In genomic region chr14:66395300-66395699, GRCh38 we compare ENCODE assay signal across 9 cellular contexts.
DNase-seq lines count a peak whose midpoint lies in the region; ATAC-seq and TF ChIP-seq lines count a peak whose summit lies in the region.
"Had no signal": no experiment of that assay in that cellular context is flagged by ENCODE, and none has a peak within 500 bp of the region (broad histone marks: within the 10 kb centered on the region; RNA-seq: fewer than 3 reads in every experiment).

No MANE protein-coding gene starts in this region.

- intact Hi-C loops in prostate gland (cut with DNase I) (no loop called here), heart left ventricle (cut with DNase I) (loop anchor here in 1 of 10 donors (5.0 kb wide), 1 partner anchor 33 kb away; no protein-coding TSS in a partner anchor)

- DNase-seq in MM.1S = peak; percentile 65
- DNase-seq in activated naive CD8-positive, alpha-beta T cell treated with anti-CD3 and anti-CD28 coated beads, Interleukin-2, amount 10 ng/mL, durations not matched to agents 7 days and 5 days = no peak
- DNase-seq in prostate gland (ENCODE audit: low spot score) = no peak
- DNase-seq in activated T-cell treated with anti-CD3 and anti-CD28 coated beads for 4 hours = no peak
- DNase-seq in heart left ventricle = no peak
- DNase-seq: stimulated activated naive CD4-positive, alpha-beta T cell treated with Interleukin-2 at 50 U/mL for 16 hours had no signal

- no peaks in the 10 kb centered on the region for H3K9me3 Mint-ChIP-seq in activated naive CD8-positive, alpha-beta T cell treated with anti-CD3 and anti-CD28 coated beads, Interleukin-2, amount 10 ng/mL, durations not matched to agents 7 days and 5 days

- POLR2A ChIA-PET in activated naive CD8-positive, alpha-beta T cell treated with anti-CD3 and anti-CD28 coated beads, Interleukin-2, amount 10 ng/mL, durations not matched to agents 7 days and 5 days (lab: Charles Lee) = no interaction called here

- no peak overlapping the region for H3K4me3 Mint-ChIP-seq in activated naive CD8-positive, alpha-beta T cell treated with anti-CD3 and anti-CD28 coated beads, Interleukin-2, amount 10 ng/mL, durations not matched to agents 7 days and 5 days

- H3K36me3 ChIP-seq in MM.1S (replicated peaks; ENCODE audit: insufficient read depth, low read length) (no peaks in the 10 kb centered on the region), prostate gland (no peaks in the 10 kb centered on the region), heart left ventricle (no peaks in the 10 kb centered on the region)

- 19% methylated on average over 1 of the region's 1 CpG for WGBS in prostate gland
- 45 to 60% (median 46%) methylated on average over 1 of the region's 1 CpG for WGBS in heart left ventricle, 4 donors

- no peak overlapping the region for H3K27ac Mint-ChIP-seq in activated naive CD8-positive, alpha-beta T cell treated with anti-CD3 and anti-CD28 coated beads, Interleukin-2, amount 10 ng/mL, durations not matched to agents 7 days and 5 days

- no peaks in the 10 kb centered on the region for H3K9me2 ChIP-seq in MM.1S (replicated peaks; ENCODE audit: insufficient read depth, low read length)

- ATAC-seq in GM18499 (IDR thresholded peaks at IDR 0.05; ENCODE audit: insufficient read depth, unreplicated experiment) = peak; percentile 45
- ATAC-seq in activated naive CD8-positive, alpha-beta T cell treated with anti-CD3 and anti-CD28 coated beads, Interleukin-2, amount 10 ng/mL, durations not matched to agents 7 days and 5 days (ENCODE audit: low read depth) = peak; percentile 97
- ATAC-seq in heart left ventricle = no peak
- no peak for ATAC-seq in HG02642 (IDR thresholded peaks at IDR 0.05; ENCODE audit: poor library complexity, unreplicated experiment)

- H3K36me3 Mint-ChIP-seq in activated naive CD8-positive, alpha-beta T cell treated with anti-CD3 and anti-CD28 coated beads, Interleukin-2, amount 10 ng/mL, durations not matched to agents 7 days and 5 days = no peaks in the 10 kb centered on the region

- H3F3A ChIP-seq in MM.1S (ENCODE audit: insufficient read depth, low read length) = no peaks in the 10 kb centered on the region

- H3K9me3 ChIP-seq in MM.1S (replicated peaks; ENCODE audit: insufficient read depth, low read length) (no peaks in the 10 kb centered on the region), prostate gland (no peaks in the 10 kb centered on the region), heart left ventricle (no peaks in the 10 kb centered on the region)

- TF ChIP-seq POLR2A in prostate gland (IDR thresholded peaks at IDR 0.05) (no peak), heart left ventricle (IDR thresholded peaks at IDR 0.05) (no peak)

- H3K27ac ChIP-seq in C4-2B (no peak overlapping the region), MM.1S (ENCODE audit: low read length) (no peak overlapping the region), prostate gland (no peak overlapping the region), heart left ventricle (no peak overlapping the region)

- TF ChIP-seq CTCF in C4-2B (conservative IDR thresholded peaks at IDR 0.05) (0 out of 2 replicates have a peak, but pooled peaks have one; percentile 4), MM.1S (IDR thresholded peaks at IDR 0.05; ENCODE audit: low read length) (peak; percentile 28), prostate gland (IDR thresholded peaks at IDR 0.05) (no peak), heart left ventricle (IDR thresholded peaks at IDR 0.05) (peak in 1 of 12 donors; percentile 8)

- H3K27me3 Mint-ChIP-seq in activated naive CD8-positive, alpha-beta T cell treated with anti-CD3 and anti-CD28 coated beads, Interleukin-2, amount 10 ng/mL, durations not matched to agents 7 days and 5 days = peaks cover 3% of the 10 kb centered on the region

- H3K27me3 ChIP-seq in MM.1S (replicated peaks; ENCODE audit: insufficient read depth, low read length) (no peaks in the 10 kb centered on the region), prostate gland (replicated peaks; ENCODE audit: insufficient read depth) (no peaks in the 10 kb centered on the region), heart left ventricle (no peaks in the 10 kb centered on the region)

- no peak overlapping the region for H3K4me2 ChIP-seq in MM.1S (ENCODE audit: low read depth, low read length)

- H3K79me2 ChIP-seq in MM.1S (ENCODE audit: low read length) = no peaks in the 10 kb centered on the region

- H3K4me1 ChIP-seq in MM.1S (ENCODE audit: low read length) (peaks cover 10% of the 10 kb centered on the region), prostate gland (replicated peaks) (no peaks in the 10 kb centered on the region), heart left ventricle (peaks cover 0 to 4% (median 0%) of the 10 kb centered on the region in 12 donors)

- H4K20me1 ChIP-seq in MM.1S (ENCODE audit: insufficient read depth, low read length) = no peaks in the 10 kb centered on the region

- no peak overlapping the region for H3K9ac ChIP-seq in MM.1S (ENCODE audit: low read length)

- H3K4me1 Mint-ChIP-seq in activated naive CD8-positive, alpha-beta T cell treated with anti-CD3 and anti-CD28 coated beads, Interleukin-2, amount 10 ng/mL, durations not matched to agents 7 days and 5 days = peaks cover 7% of the 10 kb centered on the region

- H3K4me3 ChIP-seq in MM.1S (ENCODE audit: low read length) (no peak overlapping the region), prostate gland (no peak overlapping the region), heart left ventricle (no peak overlapping the region)

- no peak overlapping the region for H2AFZ ChIP-seq in MM.1S (ENCODE audit: low read length)

Comparison
In these comparisons a context has a peak if more than half of its experiments do, and no peak if none do; other contexts are left out.
1. CTCF ChIP-seq: peak in C4-2B (single experiment) and MM.1S (single experiment); none in prostate gland (0 of 4).
2. ATAC-seq: peak in GM18499 (single experiment) and activated naive CD8-positive, alpha-beta T cell treated with anti-CD3 and anti-CD28 coated beads, Interleukin-2, amount 10 ng/mL, durations not matched to agents 7 days and 5 days (single experiment); none in heart left ventricle (0 of 4) and HG02642 (single experiment).